1 cellular context compared by ENCODE assay signal in the genomic region with DNA sequence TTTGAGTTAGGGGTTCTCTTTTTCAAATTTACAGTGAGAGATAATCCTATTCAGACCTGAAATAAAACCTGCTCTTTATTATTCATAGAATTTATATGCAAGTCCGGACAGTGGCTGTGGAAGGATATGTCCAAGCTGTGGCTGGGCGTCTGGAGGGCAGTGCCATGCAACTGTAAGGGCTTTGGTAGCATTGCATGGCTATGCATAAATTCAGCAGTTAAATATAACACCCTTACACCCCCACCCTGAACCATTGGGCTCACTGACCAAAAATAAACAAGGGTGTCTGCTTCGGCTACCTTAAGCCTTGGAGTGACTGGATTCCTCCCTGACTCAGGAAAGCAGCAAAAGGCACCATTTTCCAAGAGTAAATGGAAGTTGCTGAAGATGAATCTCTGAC.
TF ChIP-seq lines count a peak whose summit lies in the region.

No MANE protein-coding gene starts in this region.

TF ChIP-seq in SK-N-SH treated with all-trans-retinoic acid at 6 μM for 48 hours, 23 proteins besides CTCF, POLR2A, EP300 and RAD21 (continued from another document):
- TF ChIP-seq ISL1 (CRISPR knock-in tag; IDR thresholded peaks at IDR 0.05) (no peak), ZC3H10 (CRISPR knock-in tag; IDR thresholded peaks at IDR 0.05) (no peak)
